ENCODE assay signal across 28 cellular contexts in the genomic region with DNA sequence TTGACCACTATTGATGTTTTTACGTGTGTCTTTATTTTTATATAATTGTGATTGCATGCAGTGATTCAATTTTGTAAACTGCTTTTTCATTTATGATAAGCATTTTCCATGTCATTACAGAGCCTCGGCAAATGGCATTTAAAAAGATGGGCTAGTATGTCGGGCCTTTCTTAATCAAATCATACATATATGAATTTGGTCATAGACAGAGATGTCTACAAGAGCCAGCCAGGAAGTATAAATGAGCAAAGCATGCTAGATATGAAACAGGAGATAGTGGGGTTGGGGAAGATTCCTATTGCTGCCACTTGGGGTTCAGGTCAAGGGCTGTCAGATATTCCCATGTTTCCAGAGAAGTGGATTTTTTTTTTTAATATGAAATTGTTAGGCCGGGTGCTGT.
"Had no signal": no experiment of that assay in that cellular context is flagged by ENCODE, and none has a peak within 500 bp of the region (broad histone marks: within the 10 kb centered on the region; RNA-seq: fewer than 3 reads in every experiment).

No MANE protein-coding gene starts in this region.

- H3K9me3 ChIP-seq: ascending aorta, body of pancreas, Peyer's patch, SJCRH30, SK-N-SH had no signal

- H3K9me3 Mint-ChIP-seq: activated naive CD4-positive, alpha-beta T cell treated with anti-CD3 and anti-CD28 coated beads, Interleukin-2, amount 10 ng/mL, durations not matched to agents 7 days and 5 days; activated naive CD8-positive, alpha-beta T cell treated with anti-CD3 and anti-CD28 coated beads, Interleukin-2, amount 10 ng/mL, durations not matched to agents 7 days and 5 days; activated T-cell treated with anti-CD3 and anti-CD28 coated beads, Interleukin-2, amount 50 U/mL, for 4 hours; activated T-helper 2 cell treated with anti-CD3 and anti-CD28 coated beads, Interferon-gamma antibody, Interleukin-2, Interleukin-4, amounts not matched to agents 10 μg/mL and 5 μg/mL and 100 μg/mL, durations not matched to agents 14 hours and 24 hours and 36 hours; WTC11 had no signal

- H3K27ac ChIP-seq: ascending aorta, Peyer's patch, RWPE1, SJCRH30 had no signal

- H3K9ac ChIP-seq: SK-N-SH had no signal

- H3K27ac Mint-ChIP-seq: activated CD8-positive, alpha-beta T cell treated with anti-CD3 and anti-CD28 coated beads, Interleukin-2, amount 10 ng/mL, durations not matched to agents 7 days and 5 days; activated naive CD4-positive, alpha-beta T cell treated with anti-CD3 and anti-CD28 coated beads, Interleukin-2, amount 10 ng/mL, durations not matched to agents 7 days and 5 days; activated naive CD8-positive, alpha-beta T cell treated with anti-CD3 and anti-CD28 coated beads, Interleukin-2, amount 10 ng/mL, durations not matched to agents 7 days and 5 days had no signal

- H3K27me3 Mint-ChIP-seq: activated naive CD4-positive, alpha-beta T cell treated with anti-CD3 and anti-CD28 coated beads, Interleukin-2, amount 10 ng/mL, durations not matched to agents 7 days and 5 days; activated naive CD8-positive, alpha-beta T cell treated with anti-CD3 and anti-CD28 coated beads, Interleukin-2, amount 10 ng/mL, durations not matched to agents 7 days and 5 days had no signal

- H3K36me3 Mint-ChIP-seq: activated naive CD4-positive, alpha-beta T cell treated with anti-CD3 and anti-CD28 coated beads, Interleukin-2, amount 10 ng/mL, durations not matched to agents 7 days and 5 days; WTC11 had no signal

- H3K4me3 ChIP-seq: ascending aorta, body of pancreas, K562, Peyer's patch, SJCRH30 had no signal

- ATAC-seq: activated CD8-positive, alpha-beta T cell treated with anti-CD3 and anti-CD28 coated beads, Interleukin-2, amount 10 ng/mL, durations not matched to agents 7 days and 5 days; activated T-cell treated with anti-CD3 and anti-CD28 coated beads, Interleukin-2, amount 50 U/mL, for 4 hours; body of pancreas; K562; WTC11 had no signal

- H3K4me1 Mint-ChIP-seq: WTC11 had no signal

- H3K4me2 ChIP-seq: SK-N-SH had no signal

- DNase-seq: activated CD8-positive, alpha-beta T cell treated with anti-CD3 and anti-CD28 coated beads, Interleukin-2, amount 10 ng/mL, durations not matched to agents 7 days and 5 days; activated gamma-delta T cell treated with Interleukin-2 at 50 U/mL for 16 hours; activated naive CD4-positive, alpha-beta T cell treated with anti-CD3 and anti-CD28 coated beads, Interleukin-2, amount 10 ng/mL, durations not matched to agents 7 days and 5 days; activated naive CD8-positive, alpha-beta T cell treated with anti-CD3 and anti-CD28 coated beads, Interleukin-2, amount 10 ng/mL, durations not matched to agents 7 days and 5 days; activated T-cell treated with anti-CD3 and anti-CD28 coated beads, Interleukin-2, amount 50 U/mL, for 4 hours; central memory CD4-positive, alpha-beta T cell; Karpas-422; MM.1S; NCI-H1105; NCI-H1436; NCI-H1694 treated with DMSO at 0.1 percent for 48 hours; NCI-H2029 treated with DMSO at 0.1 percent for 48 hours; NCI-H345; NCI-H510A; NK-92 treated with Interleukin-12 subunit alpha and Interleukin-12 subunit beta, amount 100 ng/mL, for 24 hours; OCI-M1; Peyer's patch; Right ventricle myocardium superior; SJCRH30; SK-N-SH; T-helper 9 cell had no signal

- FAIRE-seq: bronchial epithelial cell had no signal

- H3K36me3 ChIP-seq: ascending aorta, Peyer's patch, SJCRH30 had no signal

- H3K4me3 Mint-ChIP-seq: activated CD8-positive, alpha-beta T cell treated with anti-CD3 and anti-CD28 coated beads, Interleukin-2, amount 10 ng/mL, durations not matched to agents 7 days and 5 days; activated naive CD4-positive, alpha-beta T cell treated with anti-CD3 and anti-CD28 coated beads, Interleukin-2, amount 10 ng/mL, durations not matched to agents 7 days and 5 days; activated naive CD8-positive, alpha-beta T cell treated with anti-CD3 and anti-CD28 coated beads, Interleukin-2, amount 10 ng/mL, durations not matched to agents 7 days and 5 days; activated T-cell treated with anti-CD3 and anti-CD28 coated beads, Interleukin-2, amount 50 U/mL, for 4 hours; WTC11 had no signal

- H3K27me3 ChIP-seq: ascending aorta, body of pancreas, Peyer's patch, SJCRH30 had no signal

- H3K4me1 ChIP-seq: SJCRH30 had no signal
